ENCODE assay signal across 13 cellular contexts in genomic region chr11:10461276-10461790, GRCh38. TPM values are rescaled to one million over a fixed set of nuclear protein-coding genes. Genes with fewer than 3 reads are reported as not detected.
DNase-seq lines count a peak whose midpoint lies in the region; TF ChIP-seq lines count a peak whose summit lies in the region.
"Had no signal": no experiment of that assay in that cellular context is flagged by ENCODE, and none has a peak within 500 bp of the region (broad histone marks: within the 10 kb centered on the region; RNA-seq: fewer than 3 reads in every experiment).

No MANE protein-coding gene starts in this region.

- H2AFZ ChIP-seq in OCI-LY3 (ENCODE audit: low read depth, low read length): no peak overlapping the region

- in situ Hi-C loops in KBM-7 (cut with MboI; ENCODE audit: low pct_unique_long_range_greater_than_20kb, low sequenced_read_pairs): no loop called here

- H3K9me3 Mint-ChIP-seq in endodermal cell: no peaks in the 10 kb centered on the region
- H3K9me3 Mint-ChIP-seq: CD8-positive, alpha-beta memory T cell had no signal

- no peak overlapping the region for H3K27ac Mint-ChIP-seq in endodermal cell

- H3K9ac ChIP-seq in BLaER1: no peak overlapping the region
- peak overlapping the region; percentile 19; the same call in 1 of the 2 replicates for H3K9ac ChIP-seq in OCI-LY3 (ENCODE audit: low read length)
- no peak overlapping the region for H3K9ac ChIP-seq in endodermal cell (ENCODE audit: extremely low read depth, low read length, poor library complexity, severe bottlenecking)

- no peak overlapping the region for H3K4me3 Mint-ChIP-seq in endodermal cell
- H3K4me3 Mint-ChIP-seq: CD8-positive, alpha-beta memory T cell had no signal

- TF ChIP-seq CTCF in OCI-LY3 (IDR thresholded peaks at IDR 0.05; ENCODE audit: low read depth, low read length): no peak
- TF ChIP-seq CTCF in endodermal cell (conservative IDR thresholded peaks at IDR 0.05): no peak
- no peak for TF ChIP-seq CTCF in spleen (IDR thresholded peaks at IDR 0.05 in 8 of 11, conservative IDR thresholded peaks at IDR 0.05 in 3 of 11)

- H3K27me3 ChIP-seq in BLaER1 (no peaks in the 10 kb centered on the region), OCI-LY3 (ENCODE audit: low read depth, low read length) (no peaks in the 10 kb centered on the region), endodermal cell (ENCODE audit: control insufficient read depth, insufficient read depth, low read length, poor library complexity, severe bottlenecking) (no peaks in the 10 kb centered on the region), spleen (replicated peaks in 1 of 7) (no peaks in the 10 kb centered on the region)
- H3K27me3 ChIP-seq: SJSA1 had no signal

- no peak for TF ChIP-seq POLR2A in spleen (IDR thresholded peaks at IDR 0.05)

- H4K20me1 ChIP-seq in BLaER1 (no peaks in the 10 kb centered on the region), OCI-LY3 (ENCODE audit: insufficient read depth, low read length) (no peaks in the 10 kb centered on the region; the same call in 1 of the 2 replicates)

- H3K27ac ChIP-seq in BLaER1 (no peak overlapping the region), OCI-LY3 (ENCODE audit: low read length) (peak overlapping the region; percentile 47; the same call in 1 of the 2 replicates), endodermal cell (ENCODE audit: low read depth, low read length) (no peak overlapping the region), spleen (peak overlapping the region in 5 of 8 donors; percentile 64 to 90 (median 86))
- H3K27ac ChIP-seq: SJSA1 had no signal

- 93 to 95% methylated on average over 7 to 9 of the region's 9 CpGs for WGBS in endodermal cell (ENCODE audit: insufficient coverage in 1 of 2, insufficient read length in 1 of 2), 2 experiments
- 87 to 94% (median 92%) methylated on average over 9 of the region's 9 CpGs for WGBS in spleen, 5 donors

- peaks cover 34% of the 10 kb centered on the region for H3K79me2 ChIP-seq in OCI-LY3 (ENCODE audit: low read length)

- peaks cover 18% of the 10 kb centered on the region for H3K4me1 Mint-ChIP-seq in endodermal cell

- peaks cover 12% of the 10 kb centered on the region for H3K36me3 Mint-ChIP-seq in endodermal cell (ENCODE audit: low read depth)

- H3K9me3 ChIP-seq in BLaER1 (peaks cover 11% of the 10 kb centered on the region), OCI-LY3 (ENCODE audit: insufficient read depth, low read length) (no peaks in the 10 kb centered on the region), endodermal cell (ENCODE audit: control insufficient read depth, low read length) (no peaks in the 10 kb centered on the region), spleen (no peaks in the 10 kb centered on the region)
- H3K9me3 ChIP-seq: SJSA1 had no signal

- peak; percentile 28 for DNase-seq in endodermal cell
- DNase-seq in spleen: no peak
- no peak for DNase-seq in NCI-H1694 treated with DMSO at 0.1 percent for 48 hours (lab: John Stamatoyannopoulos, UW)
- DNase-seq in KBM-7: no peak
- no peak for DNase-seq in activated T-cell treated with anti-CD3 and anti-CD28 coated beads, Interleukin-2, amount 50 U/mL, for 1 hour
- DNase-seq: CD8-positive, alpha-beta memory T cell; KG1; NCI-H1417 treated with DMSO at 0.1 percent for 48 hours; NCI-H1930; NCI-H526 had no signal

- H3K4me2 ChIP-seq in BLaER1: peak overlapping the region; percentile 46; the same call in 1 of the 2 replicates
- H3K4me2 ChIP-seq in OCI-LY3 (ENCODE audit: low read length): peak overlapping the region; percentile 72

- no peak overlapping the region for H3K4me3 ChIP-seq in BLaER1
- H3K4me3 ChIP-seq in OCI-LY3 (ENCODE audit: low read length): peak overlapping the region; percentile 36; the same call in 1 of the 2 replicates
- no peak overlapping the region for H3K4me3 ChIP-seq in endodermal cell (ENCODE audit: low read length)
- H3K4me3 ChIP-seq in spleen: peak overlapping the region in 1 of 8 donors; percentile 18
- H3K4me3 ChIP-seq: SJSA1 had no signal

- H3K4me1 ChIP-seq in BLaER1 (peaks cover 48% of the 10 kb centered on the region), OCI-LY3 (ENCODE audit: low read length) (peaks cover 52% of the 10 kb centered on the region), endodermal cell (ENCODE audit: control insufficient read depth, insufficient read depth, low read length) (peaks cover 4% of the 10 kb centered on the region), spleen (peaks cover 31 to 84% (median 51%) of the 10 kb centered on the region in 6 donors)

- intact Hi-C loops in spleen (cut with DNase I; ENCODE audit: low total_unique reads): no loop called here

- H3K36me3 ChIP-seq in BLaER1 (peaks cover 55% of the 10 kb centered on the region), OCI-LY3 (replicated peaks; ENCODE audit: low read depth, low read length) (peaks cover 54% of the 10 kb centered on the region), endodermal cell (ENCODE audit: control insufficient read depth, insufficient read depth, low read length) (no peaks in the 10 kb centered on the region), spleen (peaks cover 0 to 52% (median 41%) of the 10 kb centered on the region in 6 donors)

- no peaks in the 10 kb centered on the region for H3K27me3 Mint-ChIP-seq in endodermal cell (ENCODE audit: insufficient read depth)
- H3K27me3 Mint-ChIP-seq: CD8-positive, alpha-beta memory T cell had no signal

RNA-seq across cellular contexts. Expression of gene AMPD3, which starts 6.3 kb away (rescaled TPM):
- 1 to 10 TPM; 7.1 to 7.9 TPM for total RNA-seq in endodermal cell
- 2.5 TPM for polyA plus RNA-seq in endodermal cell (2013, experiment 1 of 2)
- 2.2 TPM for polyA plus RNA-seq in endodermal cell (2013, experiment 2 of 2)
- 10 to 100 TPM; 19.1 to 54.7 (median 26.5) TPM for total RNA-seq in spleen
- 10 to 100 TPM in 2 of 3 donors, 1 to 10 TPM in 1; 9.3 to 16.1 (median 12.9) TPM for polyA plus RNA-seq in spleen

Comparison
In these comparisons a context has a peak if more than half of its experiments do, and no peak if none do; other contexts are left out.
1. H3K27ac ChIP-seq: peak in OCI-LY3 (single experiment) and spleen (5 of 8); none in BLaER1 (single experiment) and endodermal cell (single experiment).